In genomic region chr1:88537762-88538161, GRCh38 we compare ENCODE assay signal across 28 cellular contexts.
"Had no signal": no experiment of that assay in that cellular context is flagged by ENCODE, and none has a peak within 500 bp of the region (broad histone marks: within the 10 kb centered on the region; RNA-seq: fewer than 3 reads in every experiment).

No MANE protein-coding gene starts in this region.

- H3K4me1 ChIP-seq: parathyroid adenoma, psoas muscle, sigmoid colon, tibial nerve, upper lobe of left lung, uterus had no signal

- H3K79me2 ChIP-seq: parathyroid adenoma had no signal

- H3K4me1 Mint-ChIP-seq: naive B cell; naive thymus-derived CD8-positive, alpha-beta T cell; neural crest cell; stimulated activated effector memory CD8-positive, alpha-beta T cell treated with anti-CD3 and anti-CD28 coated beads, Interleukin-12 subunit alpha, Interleukin-12 subunit beta, amount 100 ng/mL, for 72 hours; stimulated activated naive B cell treated with anti-CD40 and anti-IgM and Interleukin-4, amounts not matched to agents 10 μg/mL and 1 μg/mL and 100 μg/mL, for 72 hours had no signal

- H3K9me3 ChIP-seq: ovary, psoas muscle, right lobe of liver, sigmoid colon, stomach, tibial nerve, upper lobe of left lung, uterus had no signal

- H3K27me3 Mint-ChIP-seq: progenitor cell of endocrine pancreas had no signal

- H3K4me3 ChIP-seq: ovary, psoas muscle, right lobe of liver, sigmoid colon, stomach, tibial nerve, upper lobe of left lung, uterus had no signal

- H3K27ac ChIP-seq: ovary, parathyroid adenoma, psoas muscle, right lobe of liver, sigmoid colon, stomach, tibial nerve, upper lobe of left lung, uterus had no signal

- H3K9me3 Mint-ChIP-seq: naive B cell; naive thymus-derived CD8-positive, alpha-beta T cell; nephron progenitor cell; neural crest cell; stimulated activated effector memory CD8-positive, alpha-beta T cell treated with anti-CD3 and anti-CD28 coated beads, Interleukin-12 subunit alpha, Interleukin-12 subunit beta, amount 100 ng/mL, for 72 hours; stimulated activated naive B cell treated with anti-CD40 and anti-IgM and Interleukin-4, amounts not matched to agents 10 μg/mL and 1 μg/mL and 100 μg/mL, for 72 hours; stimulated activated naive CD8-positive, alpha-beta T cell treated with anti-CD3 and anti-CD28 coated beads, Interleukin-15, Interleukin-2, amounts not matched to agents 100 ng/mL and 50 ng/mL, for 24 hours had no signal

- H3K9ac ChIP-seq: parathyroid adenoma had no signal

- H3K27ac Mint-ChIP-seq: naive B cell; naive thymus-derived CD8-positive, alpha-beta T cell; natural killer cell treated with Interleukin-12 subunit alpha and Interleukin-12 subunit beta and Interleukin-15 and Interleukin-18, amount 100 ng/mL, for 72 hours; nephron progenitor cell; progenitor cell of endocrine pancreas; stimulated activated effector memory CD8-positive, alpha-beta T cell treated with anti-CD3 and anti-CD28 coated beads, Interleukin-12 subunit alpha, Interleukin-12 subunit beta, amount 100 ng/mL, for 72 hours; stimulated activated naive B cell treated with anti-CD40 and anti-IgM and Interleukin-4, amounts not matched to agents 10 μg/mL and 1 μg/mL and 100 μg/mL, for 72 hours; stimulated activated naive CD8-positive, alpha-beta T cell treated with anti-CD3 and anti-CD28 coated beads, Interleukin-15, Interleukin-2, amounts not matched to agents 100 ng/mL and 50 ng/mL, for 24 hours had no signal

- H3K36me3 Mint-ChIP-seq: naive B cell; naive thymus-derived CD8-positive, alpha-beta T cell; natural killer cell treated with Interleukin-12 subunit alpha and Interleukin-12 subunit beta and Interleukin-15 and Interleukin-18, amount 100 ng/mL, for 72 hours; stimulated activated effector memory CD8-positive, alpha-beta T cell treated with anti-CD3 and anti-CD28 coated beads, Interleukin-12 subunit alpha, Interleukin-12 subunit beta, amount 100 ng/mL, for 72 hours; stimulated activated naive B cell treated with anti-CD40 and anti-IgM and Interleukin-4, amounts not matched to agents 10 μg/mL and 1 μg/mL and 100 μg/mL, for 72 hours had no signal

- H3K27me3 ChIP-seq: ovary, right lobe of liver, sigmoid colon, stomach, tibial nerve, upper lobe of left lung, uterus had no signal

- H3K4me3 Mint-ChIP-seq: naive B cell; naive thymus-derived CD8-positive, alpha-beta T cell; natural killer cell treated with Interleukin-12 subunit alpha and Interleukin-12 subunit beta and Interleukin-15 and Interleukin-18, amount 100 ng/mL, for 72 hours; nephron progenitor cell; neural crest cell; stimulated activated effector memory CD8-positive, alpha-beta T cell treated with anti-CD3 and anti-CD28 coated beads, Interleukin-12 subunit alpha, Interleukin-12 subunit beta, amount 100 ng/mL, for 72 hours; stimulated activated naive B cell treated with anti-CD40 and anti-IgM and Interleukin-4, amounts not matched to agents 10 μg/mL and 1 μg/mL and 100 μg/mL, for 72 hours; stimulated activated naive CD8-positive, alpha-beta T cell treated with anti-CD3 and anti-CD28 coated beads, Interleukin-15, Interleukin-2, amounts not matched to agents 100 ng/mL and 50 ng/mL, for 24 hours had no signal

- DNase-seq: naive B cell; naive thymus-derived CD8-positive, alpha-beta T cell; nephron progenitor cell; occipital lobe; ovary; posterior cingulate gyrus; psoas muscle; right cardiac atrium; right lobe of liver; sigmoid colon; small intestine; stimulated activated CD4-positive, alpha-beta T cell treated with anti-CD3 and anti-CD28 coated beads, Interleukin-15, amount 100 ng/mL, for 24 hours; stimulated activated CD4-positive, alpha-beta T cell treated with anti-CD3 and anti-CD28 coated beads, Interleukin-2, amount 100 ng/mL, for 24 hours; stimulated activated CD4-positive, alpha-beta T cell treated with anti-CD3 and anti-CD28 coated beads, Interleukin-2, amount 100 ng/mL, for 48 hours; stimulated activated CD4-positive, alpha-beta T cell treated with anti-CD3 and anti-CD28 coated beads, Interleukin-4, amount 100 ng/mL, for 24 hours; stimulated activated naive B cell treated with anti-CD40 and anti-IgM and Interleukin-4, amounts not matched to agents 10 μg/mL and 1 μg/mL and 100 μg/mL, for 72 hours; stimulated activated naive CD4-positive, alpha-beta T cell treated with Interleukin-2 at 50 U/mL for 16 hours; stomach; trophoblast cell; upper lobe of left lung; uterus had no signal

- H3K36me3 ChIP-seq: ovary, right lobe of liver, sigmoid colon, stomach, tibial nerve, upper lobe of left lung, uterus had no signal

- ATAC-seq: naive thymus-derived CD8-positive, alpha-beta T cell; natural killer cell treated with Interleukin-12 subunit alpha and Interleukin-12 subunit beta and Interleukin-15 and Interleukin-18, amount 100 ng/mL, for 72 hours; psoas muscle; stimulated activated effector memory CD8-positive, alpha-beta T cell treated with anti-CD3 and anti-CD28 coated beads, Interleukin-12 subunit alpha, Interleukin-12 subunit beta, amount 100 ng/mL, for 72 hours; stimulated activated naive B cell treated with anti-CD40 and anti-IgM and Interleukin-4, amounts not matched to agents 10 μg/mL and 1 μg/mL and 100 μg/mL, for 72 hours had no signal

- H2AFZ ChIP-seq: parathyroid adenoma had no signal
